Comparison of ENCODE assay signal across 1 cellular context in genomic region chr5:10420926-10421325, GRCh38.
TF ChIP-seq lines count a peak whose summit lies in the region.

No MANE protein-coding gene starts in this region.

TF ChIP-seq in H1, 55 proteins besides CTCF, POLR2A, EP300 and RAD21:
- TF ChIP-seq BACH1 (IDR thresholded peaks at IDR 0.05; ENCODE audit: low read length), result peak; percentile 61; the same call in 1 of the 2 replicates
- TF ChIP-seq YY1 (IDR thresholded peaks at IDR 0.05; ENCODE audit: low read depth, low read length), result no peak
TF ChIP-seq in H1: peak in this region for 1.
